30 cellular contexts compared by ENCODE assay signal in the genomic region with DNA sequence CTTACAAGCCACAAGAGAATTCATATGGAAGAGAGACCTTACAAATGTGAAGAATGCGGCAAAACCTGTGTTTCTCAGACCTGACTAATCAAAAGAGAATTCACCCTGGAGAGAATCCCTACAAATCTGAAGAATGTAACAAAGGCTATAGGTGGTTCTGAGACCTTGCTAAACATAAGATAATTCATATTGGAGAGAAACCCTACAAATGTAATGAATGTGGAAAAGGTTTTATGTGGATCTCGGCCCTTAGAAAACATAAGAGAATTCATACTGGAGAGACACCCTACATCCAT. TPM values are rescaled to one million over a fixed set of nuclear protein-coding genes. Genes with fewer than 3 reads are reported as not detected.
A peak's percentile ranks its signal among the peaks of the same experiment; 100 is the strongest.
DNase-seq lines count a peak whose midpoint lies in the region; ATAC-seq, FAIRE-seq and TF ChIP-seq lines count a peak whose summit lies in the region.
"Had no signal": no experiment of that assay in that cellular context is flagged by ENCODE, and none has a peak within 500 bp of the region (broad histone marks: within the 10 kb centered on the region; RNA-seq: fewer than 3 reads in every experiment).

No MANE protein-coding gene starts in this region.

- H3K4me2 ChIP-seq in K562 (ENCODE audit: insufficient read depth, low read length) = no peak overlapping the region
- H3K4me2 ChIP-seq: A549; BLaER1 treated with 17β-estradiol and CSF1 and Interleukin-3, amounts not matched to agents 10 nM and 100 nM had no signal

- H3K27me3 ChIP-seq in liver (ENCODE audit: control insufficient read depth in 4 of 4, insufficient read depth in 4 of 4, low read length in 3 of 4) (no peaks in the 10 kb centered on the region), right lobe of liver (no peaks in the 10 kb centered on the region), K562 (ENCODE audit: control insufficient read depth in 2 of 2, insufficient read depth in 2 of 2, low read length in 2 of 2) (no peaks in the 10 kb centered on the region), endodermal cell (ENCODE audit: control insufficient read depth, insufficient read depth, low read length, poor library complexity, severe bottlenecking) (no peaks in the 10 kb centered on the region), subcutaneous abdominal adipose tissue (ENCODE audit: control insufficient read depth in 5 of 5, insufficient read depth in 4 of 5, low read length in 5 of 5) (no peaks in the 10 kb centered on the region)
- H3K27me3 ChIP-seq: BLaER1 treated with 17β-estradiol and CSF1 and Interleukin-3, amounts not matched to agents 10 nM and 100 nM had no signal

- ATAC-seq in right lobe of liver = no peak
- ATAC-seq in K562 = no peak
- ATAC-seq in GM18505 (IDR thresholded peaks at IDR 0.05; ENCODE audit: unreplicated experiment) = no peak
- ATAC-seq: A549, GM12878 had no signal

- in situ Hi-C loops in K562 (cut with MboI) = no loop called here

- H3K4me3 Mint-ChIP-seq in endodermal cell = no peak overlapping the region
- no peak overlapping the region for H3K4me3 Mint-ChIP-seq in type B pancreatic cell
- H3K4me3 Mint-ChIP-seq: B cell; CD4-positive, alpha-beta T cell; CD8-positive, alpha-beta memory T cell had no signal

- no peak for TF ChIP-seq RAD21 in liver (IDR thresholded peaks at IDR 0.05)
- TF ChIP-seq RAD21 in K562 (CRISPR knock-in tag; conservative IDR thresholded peaks at IDR 0.05 in 1 of 2, IDR thresholded peaks at IDR 0.05 in 1 of 2) = no peak

- 91% methylated on average over 2 of the region's 2 CpGs for WGBS in liver
- 81% methylated on average over 2 of the region's 2 CpGs for WGBS in right lobe of liver (ENCODE audit: insufficient coverage, low coverage, low lambda C conversion rate, missing lambda C conversion rate)
- WGBS in K562 (ENCODE audit: insufficient coverage, low coverage, missing lambda C conversion rate) = 10% methylated on average over 2 of the region's 2 CpGs
- WGBS in endodermal cell (ENCODE audit: insufficient coverage in 1 of 2, insufficient read length in 1 of 2), 2 experiments = 95% methylated on average over 2 of the region's 2 CpGs; no CpG with 5 or more reads in 1 of the 2 experiments

- TF ChIP-seq CTCF in liver (IDR thresholded peaks at IDR 0.05; ENCODE audit: low read depth, low read length, missing input control) (no peak), right lobe of liver (IDR thresholded peaks at IDR 0.05) (no peak), K562 (IDR thresholded peaks at IDR 0.05 in 2 of 3, conservative IDR thresholded peaks at IDR 0.05 in 1 of 3; ENCODE audit: insufficient read depth in 2 of 3, low read depth in 1 of 3, low read length in 3 of 3) (no peak), endodermal cell (conservative IDR thresholded peaks at IDR 0.05) (no peak), type B pancreatic cell (conservative IDR thresholded peaks at IDR 0.05) (no peak)

- H3K4me3 ChIP-seq in liver (ENCODE audit: low read depth in 1 of 3, low read length in 3 of 3) (peak overlapping the region in 2 of 3 donors; percentile 45 to 73), right lobe of liver (no peak overlapping the region), K562 (no peak overlapping the region), endodermal cell (ENCODE audit: low read length) (peak overlapping the region; percentile 43), subcutaneous abdominal adipose tissue (ENCODE audit: low read depth in 1 of 5, low read length in 5 of 5) (peak overlapping the region; percentile 2 to 61 (median 56))
- H3K4me3 ChIP-seq: A549, GM12878 had no signal

- H3K4me1 ChIP-seq in liver (ENCODE audit: control insufficient read depth in 4 of 4, insufficient read depth in 4 of 4, low read length in 3 of 4) (no peaks in the 10 kb centered on the region), right lobe of liver (no peaks in the 10 kb centered on the region), K562 (replicated peaks in 1 of 2; ENCODE audit: control insufficient read depth in 2 of 2, insufficient read depth in 2 of 2, low read length in 2 of 2) (no peaks in the 10 kb centered on the region), endodermal cell (ENCODE audit: control insufficient read depth, insufficient read depth, low read length) (no peaks in the 10 kb centered on the region), subcutaneous abdominal adipose tissue (ENCODE audit: control insufficient read depth in 5 of 5, insufficient read depth in 5 of 5, low read length in 5 of 5) (no peaks in the 10 kb centered on the region)
- H3K4me1 ChIP-seq: A549; BLaER1 treated with 17β-estradiol and CSF1 and Interleukin-3, amounts not matched to agents 10 nM and 100 nM had no signal

- no peaks in the 10 kb centered on the region for H3K27me3 Mint-ChIP-seq in endodermal cell (ENCODE audit: insufficient read depth)
- H3K27me3 Mint-ChIP-seq in type B pancreatic cell = no peaks in the 10 kb centered on the region
- H3K27me3 Mint-ChIP-seq: B cell; CD4-positive, alpha-beta T cell; CD8-positive, alpha-beta memory T cell had no signal

- TF ChIP-seq EP300 in K562 (IDR thresholded peaks at IDR 0.05; ENCODE audit: low read length) = no peak

- H2AFZ ChIP-seq in K562 (ENCODE audit: low read depth, low read length) = no peak overlapping the region

- H3K9ac ChIP-seq in liver (ENCODE audit: low read depth in 1 of 2, low read length in 2 of 2) = no peak overlapping the region
- H3K9ac ChIP-seq in K562 (ENCODE audit: insufficient read depth in 1 of 2, low read depth in 2 of 2, low read length in 2 of 2) = no peak overlapping the region
- no peak overlapping the region for H3K9ac ChIP-seq in endodermal cell (ENCODE audit: extremely low read depth, low read length, poor library complexity, severe bottlenecking)
- no peak overlapping the region for H3K9ac ChIP-seq in subcutaneous abdominal adipose tissue (ENCODE audit: low read length in 5 of 5)
- H3K9ac ChIP-seq: BLaER1 treated with 17β-estradiol and CSF1 and Interleukin-3, amounts not matched to agents 10 nM and 100 nM had no signal

- H3K9me3 ChIP-seq in liver (ENCODE audit: control insufficient read depth in 4 of 4, low read length in 3 of 4) (peaks cover 40 to 81% (median 70%) of the 10 kb centered on the region in 4 donors), right lobe of liver (peaks cover 0 to 47% (median 13%) of the 10 kb centered on the region in 4 donors), K562 (replicated peaks; ENCODE audit: control insufficient read depth, insufficient read depth, low read depth, low read length) (peaks cover 7% of the 10 kb centered on the region; the same call in 1 of the 2 replicates), endodermal cell (ENCODE audit: control insufficient read depth, low read length) (peaks cover 95% of the 10 kb centered on the region), subcutaneous abdominal adipose tissue (ENCODE audit: control insufficient read depth in 5 of 5, low read length in 5 of 5) (peaks cover 83 to 96% (median 92%) of the 10 kb centered on the region in 5 donors)

- H3K36me3 Mint-ChIP-seq in endodermal cell (ENCODE audit: low read depth) (no peaks in the 10 kb centered on the region), type B pancreatic cell (no peaks in the 10 kb centered on the region)

- H3K9me3 Mint-ChIP-seq in endodermal cell (peaks cover 92% of the 10 kb centered on the region), type B pancreatic cell (peaks cover 25% of the 10 kb centered on the region)

- intact Hi-C loops in right lobe of liver (cut with DNase I) (no loop called here), K562 (cut with micrococcal nuclease) (no loop called here)

- H3K4me1 Mint-ChIP-seq in endodermal cell = no peaks in the 10 kb centered on the region
- no peaks in the 10 kb centered on the region for H3K4me1 Mint-ChIP-seq in type B pancreatic cell (ENCODE audit: unreplicated experiment)
- H3K4me1 Mint-ChIP-seq: B cell; CD8-positive, alpha-beta memory T cell had no signal

- H3K79me2 ChIP-seq in K562 (ENCODE audit: control insufficient read depth, insufficient read depth, low read length) = no peaks in the 10 kb centered on the region

- BruUV-seq in K562 (replicated peaks; lab: Mats Ljungman, UMichigan) = no TSS peak

- CTCF ChIA-PET in K562 (lab: Yijun Ruan, JAX; ENCODE audit: low intra/inter-chr PET ratio) = no interaction called here

- H4K20me1 ChIP-seq in K562 (replicated peaks; ENCODE audit: control insufficient read depth, insufficient read depth, low read length) = no peaks in the 10 kb centered on the region
- H4K20me1 ChIP-seq: BLaER1 treated with 17β-estradiol and CSF1 and Interleukin-3, amounts not matched to agents 10 nM and 100 nM had no signal

- TF ChIP-seq POLR2A in right lobe of liver (IDR thresholded peaks at IDR 0.05) = no peak
- TF ChIP-seq POLR2A in K562 (conservative IDR thresholded peaks at IDR 0.05) = no peak
- no peak for TF ChIP-seq POLR2A in GM18505 (IDR thresholded peaks at IDR 0.05; ENCODE audit: borderline replicate concordance, extremely low read depth, insufficient read depth, insufficient read length)

- no peak for FAIRE-seq in K562 (lab: Jason Lieb, UNC)
- FAIRE-seq: A549, GM12878, GM12892, GM19239 had no signal

- no peak overlapping the region for H3K27ac Mint-ChIP-seq in endodermal cell
- no peak overlapping the region for H3K27ac Mint-ChIP-seq in type B pancreatic cell
- H3K27ac Mint-ChIP-seq: B cell; CD4-positive, alpha-beta T cell; CD8-positive, alpha-beta memory T cell had no signal

- no peak overlapping the region for H3K27ac ChIP-seq in liver (ENCODE audit: low read depth in 1 of 2, low read length in 2 of 2)
- no peak overlapping the region for H3K27ac ChIP-seq in right lobe of liver
- no peak overlapping the region for H3K27ac ChIP-seq in K562 (ENCODE audit: extremely low read depth, low read depth, low read length)
- no peak overlapping the region for H3K27ac ChIP-seq in endodermal cell (ENCODE audit: low read depth, low read length)
- H3K27ac ChIP-seq in subcutaneous abdominal adipose tissue (ENCODE audit: low read depth, low read length) = no peak overlapping the region
- H3K27ac ChIP-seq: 22Rv1; A549; BLaER1 treated with 17β-estradiol and CSF1 and Interleukin-3, amounts not matched to agents 10 nM and 100 nM; C4-2B had no signal

- H3K9me1 ChIP-seq in K562 (ENCODE audit: control insufficient read depth, insufficient read depth, low read length) = no peaks in the 10 kb centered on the region

- H3K36me3 ChIP-seq in liver (ENCODE audit: control insufficient read depth in 4 of 4, insufficient read depth in 3 of 4, low read depth in 1 of 4, low read length in 3 of 4) (no peaks in the 10 kb centered on the region), right lobe of liver (no peaks in the 10 kb centered on the region), K562 (ENCODE audit: control insufficient read depth, insufficient read depth, low read length) (no peaks in the 10 kb centered on the region), endodermal cell (ENCODE audit: control insufficient read depth, insufficient read depth, low read length) (no peaks in the 10 kb centered on the region), subcutaneous abdominal adipose tissue (ENCODE audit: control insufficient read depth in 5 of 5, insufficient read depth in 5 of 5, low read length in 5 of 5) (peaks cover 10 to 39% (median 13%) of the 10 kb centered on the region in 5 donors)
- H3K36me3 ChIP-seq: BLaER1 treated with 17β-estradiol and CSF1 and Interleukin-3, amounts not matched to agents 10 nM and 100 nM had no signal

- POLR2A ChIA-PET in K562 (lab: Yijun Ruan, JAX) = no interaction called here

- no peak for DNase-seq in right lobe of liver
- no peak for DNase-seq in K562 (ENCODE audit: extremely low read depth in 1 of 4, low spot score in 3 of 4)
- no peak for DNase-seq in endodermal cell
- DNase-seq in Kasumi-1 (lab: John Stamatoyannopoulos, UW) = no peak
- DNase-seq in type B pancreatic cell (ENCODE audit: extremely low spot score, unreplicated experiment) = no peak
- DNase-seq: AML-193; CD4-positive, alpha-beta T cell; CD8-positive, alpha-beta memory T cell; COR-L47; DMS 273 treated with DMSO at 0.1 percent for 48 hours; DMS153; DMS79; DND-41; EL; GDM1 had no signal

RNA-seq across cellular contexts. Expression of a gene that starts 33.4 kb away (rescaled TPM):
- total RNA-seq in liver = under 1 TPM; 0.05 to 0.50 TPM
- under 1 TPM in 1 of 2 donors, not detected in 1; 0.05 TPM for polyA plus RNA-seq in liver
- under 1 TPM in 4 of 6 experiments, not detected in 2; 0.27 to 0.57 (median 0.36) TPM for total RNA-seq in right lobe of liver
- not detected in 2 replicates for total RNA-seq in K562 (2011; cell fraction: chromatin; rRNA removed; ENCODE audit: low replicate concordance)
- not detected in 2 replicates for total RNA-seq in K562 (2011; cell fraction: nucleolus; rRNA removed)
- total RNA-seq in K562 (2011; cell fraction: nucleoplasm; rRNA removed) = not detected in 2 replicates
- total RNA-seq in K562 (2014; rRNA removed) = not detected in 2 replicates
- total RNA-seq in K562 (2014; rRNA removed; fragmentation: Illumina TruSeq; extraction: Trizol) = not detected in 2 replicates
- total RNA-seq in K562 (2015; rRNA removed; fragmentation: Illumina TruSeq; extraction: Trizol) = not detected in 2 replicates
- not detected in 2 replicates for total RNA-seq in K562 (2021)
- polyA plus RNA-seq in K562 (2011; rRNA removed) = not detected in 2 replicates
- not detected in 2 replicates for polyA plus RNA-seq in K562 (2011; cell fraction: cytosol; rRNA removed)
- not detected in 2 replicates for polyA plus RNA-seq in K562 (2011; cell fraction: nucleus; rRNA removed)
- polyA plus RNA-seq in K562 (2012) = not detected in 2 replicates
- not detected in 2 replicates for polyA plus RNA-seq in K562 (2014; fragmentation: Illumina TruSeq; extraction: Trizol)
- not detected for polyA plus RNA-seq in K562 (2014; fragmentation: Nextera tagmentation; extraction: Ambion mirVana)
- polyA plus RNA-seq in K562 (2014; rRNA removed) = not detected in 2 replicates
- not detected in 2 replicates for polyA minus RNA-seq in K562 (2011; rRNA and poly(A)+ RNA removed)
- polyA minus RNA-seq in K562 (2011; cell fraction: cytosol; rRNA and poly(A)+ RNA removed) = not detected in 2 replicates
- not detected in 2 replicates for polyA minus RNA-seq in K562 (2011; cell fraction: nucleus; rRNA and poly(A)+ RNA removed)
- not detected for total RNA-seq in endodermal cell
- polyA plus RNA-seq in endodermal cell (2013, experiment 1 of 2) = not detected
- polyA plus RNA-seq in endodermal cell (2013, experiment 2 of 2) = not detected
- not detected in 2 replicates for total RNA-seq in type B pancreatic cell (ENCODE audit: low replicate concordance)
- total RNA-seq: A172, Daoy, G401, GM12878 had no signal
- polyA plus RNA-seq: A549; BJ; CD8-positive, alpha-beta memory T cell; GM12878 had no signal

Comparison
In these comparisons a context has a peak if more than half of its experiments do, and no peak if none do; other contexts are left out.
1. H3K4me3 ChIP-seq: peak in liver (2 of 3), endodermal cell (single experiment) and subcutaneous abdominal adipose tissue (5 of 5); none in right lobe of liver (0 of 3) and K562 (single experiment).